13 cellular contexts compared by ENCODE assay signal in genomic region chr10:48805848-48806247, GRCh38.
DNase-seq lines count a peak whose midpoint lies in the region; ATAC-seq lines count a peak whose summit lies in the region.
"Had no signal": no experiment of that assay in that cellular context is flagged by ENCODE, and none has a peak within 500 bp of the region (broad histone marks: within the 10 kb centered on the region; RNA-seq: fewer than 3 reads in every experiment).

No MANE protein-coding gene starts in this region.

- H3K27me3 Mint-ChIP-seq in dendritic cell treated with granulocyte-macrophage colony-stimulating factor and Interleukin-4, amounts not matched to agents 40 ng/mL and 50 ng/mL, for 4 days, result no peaks in the 10 kb centered on the region

- DNase-seq in GM23248 (peak; percentile 47), midbrain (lab: John Stamatoyannopoulos, UW) (peak; percentile 23), NCI-H146 (lab: John Stamatoyannopoulos, UW) (no peak), NCI-H1048 (lab: John Stamatoyannopoulos, UW) (no peak)
- DNase-seq: kidney; NCI-H2029 treated with DMSO at 0.1 percent for 48 hours; sigmoid colon; stimulated activated CD4-positive, alpha-beta T cell treated with anti-CD3 and anti-CD28 coated beads, Interleukin-4, amount 100 ng/mL, for 1 hour; T-helper 1 cell had no signal

- in situ Hi-C loops in GM23248 (cut with MboI), result no loop called here

- no peaks in the 10 kb centered on the region for H3K79me2 ChIP-seq in GM23248 (ENCODE audit: insufficient read depth)

- no peaks in the 10 kb centered on the region for H3K9me2 ChIP-seq in GM23248 (ENCODE audit: insufficient read depth)

- peak overlapping the region; percentile 73 for H3K27ac Mint-ChIP-seq in dendritic cell treated with granulocyte-macrophage colony-stimulating factor and Interleukin-4, amounts not matched to agents 40 ng/mL and 50 ng/mL, for 4 days

- H3K36me3 ChIP-seq in GM23248 (ENCODE audit: low read depth) (no peaks in the 10 kb centered on the region), subcutaneous abdominal adipose tissue (ENCODE audit: control insufficient read depth in 5 of 5, insufficient read depth in 5 of 5, low read length in 5 of 5) (peaks cover 0 to 13% (median 0%) of the 10 kb centered on the region in 5 donors)
- H3K36me3 ChIP-seq: sigmoid colon had no signal

- no peak overlapping the region for H3K4me3 Mint-ChIP-seq in dendritic cell treated with granulocyte-macrophage colony-stimulating factor and Interleukin-4, amounts not matched to agents 40 ng/mL and 50 ng/mL, for 4 days

- intact Hi-C loops in dendritic cell treated with granulocyte-macrophage colony-stimulating factor and Interleukin-4, amounts not matched to agents 40 ng/mL and 50 ng/mL, for 4 days (cut with micrococcal nuclease), result no loop called here

- H3K9ac ChIP-seq in GM23248 (no peak overlapping the region), subcutaneous abdominal adipose tissue (ENCODE audit: low read length in 5 of 5) (peak overlapping the region in 1 of 5 donors; percentile 21)

- H3K4me1 ChIP-seq in GM23248 (ENCODE audit: insufficient read depth) (peaks cover 16% of the 10 kb centered on the region; the same call in 1 of the 2 replicates), subcutaneous abdominal adipose tissue (ENCODE audit: control insufficient read depth in 5 of 5, insufficient read depth in 5 of 5, low read length in 5 of 5) (peaks cover 0 to 40% (median 30%) of the 10 kb centered on the region in 5 donors)
- H3K4me1 ChIP-seq: sigmoid colon had no signal

- no peaks in the 10 kb centered on the region for H3K9me3 Mint-ChIP-seq in dendritic cell treated with granulocyte-macrophage colony-stimulating factor and Interleukin-4, amounts not matched to agents 40 ng/mL and 50 ng/mL, for 4 days

- H3K9me3 ChIP-seq in GM23248 (ENCODE audit: low read depth) (no peaks in the 10 kb centered on the region), subcutaneous abdominal adipose tissue (ENCODE audit: control insufficient read depth in 5 of 5, low read length in 5 of 5) (no peaks in the 10 kb centered on the region)
- H3K9me3 ChIP-seq: sigmoid colon had no signal

- H3K4me2 ChIP-seq in GM23248 (ENCODE audit: unreplicated experiment), result peak overlapping the region; percentile 22

- H3K36me3 Mint-ChIP-seq in dendritic cell treated with granulocyte-macrophage colony-stimulating factor and Interleukin-4, amounts not matched to agents 40 ng/mL and 50 ng/mL, for 4 days (ENCODE audit: low read depth), result peaks cover 63% of the 10 kb centered on the region

- ATAC-seq in HG03139 (IDR thresholded peaks at IDR 0.05; ENCODE audit: unreplicated experiment), result no peak
- ATAC-seq: activated CD4-positive, CD25-positive, alpha-beta regulatory T cell treated with anti-CD3 and anti-CD28 coated beads, Interleukin-2, amount 50 U/mL, for 24 hours had no signal

- H3K27ac ChIP-seq in GM23248 (no peak overlapping the region), subcutaneous abdominal adipose tissue (ENCODE audit: low read depth, low read length) (no peak overlapping the region)
- H3K27ac ChIP-seq: sigmoid colon had no signal

- H3K4me3 ChIP-seq in GM23248, result no peak overlapping the region
- peak overlapping the region; percentile 35 to 60 (median 52) for H3K4me3 ChIP-seq in subcutaneous abdominal adipose tissue (ENCODE audit: low read depth in 1 of 5, low read length in 5 of 5)
- H3K4me3 ChIP-seq: sigmoid colon had no signal

- H3K27me3 ChIP-seq in GM23248 (replicated peaks; ENCODE audit: insufficient read depth) (no peaks in the 10 kb centered on the region), subcutaneous abdominal adipose tissue (ENCODE audit: control insufficient read depth in 5 of 5, insufficient read depth in 4 of 5, low read length in 5 of 5) (no peaks in the 10 kb centered on the region)
- H3K27me3 ChIP-seq: sigmoid colon had no signal

- 6 to 19% methylated on average over 12 of the region's 12 CpGs for WGBS in GM23248 (ENCODE audit: low coverage in 1 of 2, low lambda C conversion rate in 2 of 2, missing lambda C conversion rate in 2 of 2), 2 experiments

- H4K20me1 ChIP-seq in GM23248 (ENCODE audit: insufficient read depth), result no peaks in the 10 kb centered on the region

- peaks cover 48% of the 10 kb centered on the region for H3K4me1 Mint-ChIP-seq in dendritic cell treated with granulocyte-macrophage colony-stimulating factor and Interleukin-4, amounts not matched to agents 40 ng/mL and 50 ng/mL, for 4 days (ENCODE audit: low read depth)

- peaks cover 23% of the 10 kb centered on the region for H3F3A ChIP-seq in GM23248 (ENCODE audit: insufficient read depth)

- H2AFZ ChIP-seq in GM23248, result peak overlapping the region; percentile 82

Comparison
In these comparisons a context has a peak if more than half of its experiments do, and no peak if none do; other contexts are left out.
1. DNase-seq: peak in GM23248 (single experiment) and midbrain (single experiment); none in NCI-H146 (single experiment) and NCI-H1048 (single experiment).